12 cellular contexts compared by ENCODE assay signal in genomic region chr16:12063435-12063834, GRCh38.
"Had no signal": no experiment of that assay in that cellular context is flagged by ENCODE, and none has a peak within 500 bp of the region (broad histone marks: within the 10 kb centered on the region; RNA-seq: fewer than 3 reads in every experiment).

No MANE protein-coding gene starts in this region.

- H3K27ac Mint-ChIP-seq: activated naive CD4-positive, alpha-beta T cell treated with anti-CD3 and anti-CD28 coated beads, Interleukin-2, amount 50 U/mL, for 24 hours; activated T-helper 17 cell treated with anti-CD3 and anti-CD28 coated beads, Interleukin-2, amount 50 U/mL, for 72 hours; natural killer cell treated with Interleukin-12 subunit alpha and Interleukin-12 subunit beta and Interleukin-15 and Interleukin-18, amount 100 ng/mL, for 72 hours; type B pancreatic cell had no signal

- H3K4me1 Mint-ChIP-seq: activated T-helper 17 cell treated with anti-CD3 and anti-CD28 coated beads, Interleukin-2, amount 50 U/mL, for 72 hours; central memory CD8-positive, alpha-beta T cell had no signal

- H3K27me3 Mint-ChIP-seq: activated naive CD4-positive, alpha-beta T cell treated with anti-CD3 and anti-CD28 coated beads, Interleukin-2, amount 50 U/mL, for 24 hours; activated T-helper 17 cell treated with anti-CD3 and anti-CD28 coated beads, Interleukin-2, amount 50 U/mL, for 72 hours; central memory CD8-positive, alpha-beta T cell; effector memory CD8-positive, alpha-beta T cell; natural killer cell treated with Interleukin-12 subunit alpha and Interleukin-12 subunit beta and Interleukin-15 and Interleukin-18, amount 100 ng/mL, for 72 hours; type B pancreatic cell had no signal

- H3K4me3 Mint-ChIP-seq: activated naive CD4-positive, alpha-beta T cell treated with anti-CD3 and anti-CD28 coated beads, Interleukin-2, amount 50 U/mL, for 24 hours; activated T-helper 17 cell treated with anti-CD3 and anti-CD28 coated beads, Interleukin-2, amount 50 U/mL, for 72 hours; central memory CD8-positive, alpha-beta T cell; effector memory CD8-positive, alpha-beta T cell; natural killer cell treated with Interleukin-12 subunit alpha and Interleukin-12 subunit beta and Interleukin-15 and Interleukin-18, amount 100 ng/mL, for 72 hours; type B pancreatic cell had no signal

- ATAC-seq: activated T-helper 17 cell treated with anti-CD3 and anti-CD28 coated beads, Interleukin-2, amount 50 U/mL, for 72 hours; effector memory CD8-positive, alpha-beta T cell; natural killer cell treated with Interleukin-12 subunit alpha and Interleukin-12 subunit beta and Interleukin-15 and Interleukin-18, amount 100 ng/mL, for 72 hours had no signal

- H3K4me3 ChIP-seq: body of pancreas had no signal

- DNase-seq: activated CD4-positive, alpha-beta T cell treated with anti-CD3 and anti-CD28 coated beads, Interleukin-2, amount 50 U/mL, for 1 hour; activated T-cell treated with anti-CD3 and anti-CD28 coated beads for 4 hours; effector memory CD8-positive, alpha-beta T cell; erythroblast; small intestine; T-helper 2 cell had no signal

- H3K9me3 Mint-ChIP-seq: activated naive CD4-positive, alpha-beta T cell treated with anti-CD3 and anti-CD28 coated beads, Interleukin-2, amount 50 U/mL, for 24 hours; activated T-helper 17 cell treated with anti-CD3 and anti-CD28 coated beads, Interleukin-2, amount 50 U/mL, for 72 hours; central memory CD8-positive, alpha-beta T cell; effector memory CD8-positive, alpha-beta T cell; natural killer cell treated with Interleukin-12 subunit alpha and Interleukin-12 subunit beta and Interleukin-15 and Interleukin-18, amount 100 ng/mL, for 72 hours; type B pancreatic cell had no signal

- H3K36me3 Mint-ChIP-seq: activated naive CD4-positive, alpha-beta T cell treated with anti-CD3 and anti-CD28 coated beads, Interleukin-2, amount 50 U/mL, for 24 hours; natural killer cell treated with Interleukin-12 subunit alpha and Interleukin-12 subunit beta and Interleukin-15 and Interleukin-18, amount 100 ng/mL, for 72 hours; type B pancreatic cell had no signal

- FAIRE-seq: small intestine had no signal

- H3K9me3 ChIP-seq: body of pancreas had no signal

- H3K27me3 ChIP-seq: body of pancreas had no signal

- H3K4me1 ChIP-seq: body of pancreas had no signal
